ENCODE assay signal across 28 cellular contexts in genomic region chr7:18786196-18786727, GRCh38.
"Had no signal": no experiment of that assay in that cellular context is flagged by ENCODE, and none has a peak within 500 bp of the region (broad histone marks: within the 10 kb centered on the region; RNA-seq: fewer than 3 reads in every experiment).

No MANE protein-coding gene starts in this region.

- H3K36me3 ChIP-seq: stomach, suprapubic skin, thoracic aorta, thyroid gland, tibial artery, transverse colon, upper lobe of left lung, upper lobe of right lung, uterus, vagina had no signal

- H3K27ac ChIP-seq: stomach, suprapubic skin, testis, thoracic aorta, thyroid gland, tibial artery, tibial nerve, transverse colon, upper lobe of left lung, upper lobe of right lung, uterus, vagina had no signal

- H3K27me3 Mint-ChIP-seq: stimulated activated memory B cell treated with anti-CD40 and anti-IgM and Interleukin-4, amounts not matched to agents 10 μg/mL and 1 μg/mL and 100 μg/mL, for 72 hours; stimulated activated naive B cell treated with anti-CD40 and anti-IgM and Interleukin-4, amounts not matched to agents 10 μg/mL and 1 μg/mL and 100 μg/mL, for 72 hours; stimulated activated naive CD8-positive, alpha-beta T cell treated with anti-CD3 and anti-CD28 coated beads, Interleukin-15, amount 100 ng/mL, for 72 hours; stimulated activated naive CD8-positive, alpha-beta T cell treated with anti-CD3 and anti-CD28 coated beads, Interleukin-15, Interleukin-2, amounts not matched to agents 100 ng/mL and 50 ng/mL, for 24 hours; type B pancreatic cell had no signal

- H3K36me3 Mint-ChIP-seq: stimulated activated effector memory CD8-positive, alpha-beta T cell treated with anti-CD3 and anti-CD28 coated beads, Interleukin-12 subunit alpha, Interleukin-12 subunit beta, amount 100 ng/mL, for 72 hours; type B pancreatic cell had no signal

- H3K4me1 Mint-ChIP-seq: stimulated activated effector memory CD8-positive, alpha-beta T cell treated with anti-CD3 and anti-CD28 coated beads, Interleukin-12 subunit alpha, Interleukin-12 subunit beta, amount 100 ng/mL, for 72 hours; stimulated activated memory B cell treated with anti-CD40 and anti-IgM and Interleukin-4, amounts not matched to agents 10 μg/mL and 1 μg/mL and 100 μg/mL, for 72 hours; stimulated activated naive B cell treated with anti-CD40 and anti-IgM and Interleukin-4, amounts not matched to agents 10 μg/mL and 1 μg/mL and 100 μg/mL, for 72 hours; stimulated activated naive CD8-positive, alpha-beta T cell treated with anti-CD3 and anti-CD28 coated beads, Interleukin-15, amount 100 ng/mL, for 72 hours had no signal

- H3K9me3 Mint-ChIP-seq: type B pancreatic cell had no signal

- H3K4me3 Mint-ChIP-seq: stimulated activated effector memory CD8-positive, alpha-beta T cell treated with anti-CD3 and anti-CD28 coated beads, Interleukin-12 subunit alpha, Interleukin-12 subunit beta, amount 100 ng/mL, for 72 hours; stimulated activated memory B cell treated with anti-CD40 and anti-IgM and Interleukin-4, amounts not matched to agents 10 μg/mL and 1 μg/mL and 100 μg/mL, for 72 hours; stimulated activated naive B cell treated with anti-CD40 and anti-IgM and Interleukin-4, amounts not matched to agents 10 μg/mL and 1 μg/mL and 100 μg/mL, for 72 hours; stimulated activated naive CD8-positive, alpha-beta T cell treated with anti-CD3 and anti-CD28 coated beads, Interleukin-15, amount 100 ng/mL, for 72 hours; stimulated activated naive CD8-positive, alpha-beta T cell treated with anti-CD3 and anti-CD28 coated beads, Interleukin-15, Interleukin-2, amounts not matched to agents 100 ng/mL and 50 ng/mL, for 24 hours; type B pancreatic cell had no signal

- H3K4me3 ChIP-seq: stomach, suprapubic skin, testis, thoracic aorta, thyroid gland, tibial artery, tibial nerve, transverse colon, upper lobe of left lung, upper lobe of right lung, uterus, vagina had no signal

- H3K27me3 ChIP-seq: stomach, suprapubic skin, testis, thyroid gland, tibial artery, tibial nerve, transverse colon, upper lobe of left lung, upper lobe of right lung, uterus, vagina had no signal

- H3K4me1 ChIP-seq: stomach, suprapubic skin, testis, thyroid gland, tibial artery, tibial nerve, transverse colon, upper lobe of left lung, upper lobe of right lung, uterus, vagina had no signal

- DNase-seq: stimulated activated CD4-positive, alpha-beta T cell treated with anti-CD3 and anti-CD28 coated beads, Interleukin-2, amount 100 ng/mL, for 48 hours; stimulated activated CD4-positive, alpha-beta T cell treated with anti-CD3 and anti-CD28 coated beads, Interleukin-4, amount 100 ng/mL, for 1 hour; stimulated activated CD4-positive, alpha-beta T cell treated with anti-CD3 and anti-CD28 coated beads, Interleukin-4, amount 100 ng/mL, for 24 hours; stimulated activated CD4-positive, alpha-beta T cell treated with anti-CD3 and anti-CD28 coated beads, Interleukin-4, amount 100 ng/mL, for 4 hours; stimulated activated CD8-positive, alpha-beta memory T cell treated with anti-CD3 and anti-CD28 coated beads, Interleukin-4, amount 100 ng/mL, for 48 hours; stimulated activated naive B cell treated with anti-CD40 and anti-IgM and Interleukin-4, amounts not matched to agents 10 μg/mL and 1 μg/mL and 100 μg/mL, for 72 hours; stimulated activated naive CD4-positive, alpha-beta T cell; stimulated activated naive CD4-positive, alpha-beta T cell treated with Interleukin-2 at 50 U/mL for 16 hours; stimulated activated naive CD8-positive, alpha-beta T cell treated with anti-CD3 and anti-CD28 coated beads, Interleukin-15, amount 100 ng/mL, for 72 hours; stimulated activated naive CD8-positive, alpha-beta T cell treated with anti-CD3 and anti-CD28 coated beads, Interleukin-15, Interleukin-2, amounts not matched to agents 100 U/mL and 50 U/mL, for 24 hours; stomach; substantia nigra; testis; thyroid gland; tibial artery; transverse colon; trophoblast cell; upper lobe of left lung; upper lobe of right lung; uterus had no signal

- H3K27ac Mint-ChIP-seq: stimulated activated memory B cell treated with anti-CD40 and anti-IgM and Interleukin-4, amounts not matched to agents 10 μg/mL and 1 μg/mL and 100 μg/mL, for 72 hours; stimulated activated naive B cell treated with anti-CD40 and anti-IgM and Interleukin-4, amounts not matched to agents 10 μg/mL and 1 μg/mL and 100 μg/mL, for 72 hours; stimulated activated naive CD8-positive, alpha-beta T cell treated with anti-CD3 and anti-CD28 coated beads, Interleukin-15, amount 100 ng/mL, for 72 hours; stimulated activated naive CD8-positive, alpha-beta T cell treated with anti-CD3 and anti-CD28 coated beads, Interleukin-15, Interleukin-2, amounts not matched to agents 100 ng/mL and 50 ng/mL, for 24 hours; type B pancreatic cell had no signal

- H3K9me3 ChIP-seq: stomach, suprapubic skin, testis, thoracic aorta, thyroid gland, tibial artery, tibial nerve, transverse colon, upper lobe of left lung, upper lobe of right lung, uterus, vagina had no signal

- ATAC-seq: stimulated activated effector memory CD8-positive, alpha-beta T cell treated with anti-CD3 and anti-CD28 coated beads, Interleukin-12 subunit alpha, Interleukin-12 subunit beta, amount 100 ng/mL, for 72 hours; stimulated activated memory B cell treated with anti-CD40 and anti-IgM and Interleukin-4, amounts not matched to agents 10 μg/mL and 1 μg/mL and 100 μg/mL, for 72 hours; stimulated activated naive B cell treated with anti-CD40 and anti-IgM and Interleukin-4, amounts not matched to agents 10 μg/mL and 1 μg/mL and 100 μg/mL, for 72 hours; stimulated activated naive CD8-positive, alpha-beta T cell treated with anti-CD3 and anti-CD28 coated beads, Interleukin-15, amount 100 ng/mL, for 72 hours; stimulated activated naive CD8-positive, alpha-beta T cell treated with anti-CD3 and anti-CD28 coated beads, Interleukin-15, Interleukin-2, amounts not matched to agents 100 U/mL and 50 U/mL, for 24 hours; upper lobe of right lung had no signal
